1 cellular context compared by ENCODE assay signal in genomic region chr20:46132705-46133120, GRCh38.
TF ChIP-seq lines count a peak whose summit lies in the region.

No MANE protein-coding gene starts in this region.

TF ChIP-seq in HepG2, 621 proteins besides CTCF, POLR2A, EP300 and RAD21 (continued from another document and continues in another):
- TF ChIP-seq THAP9 (CRISPR knock-in tag; IDR thresholded peaks at IDR 0.05; ENCODE audit: borderline replicate concordance) (peak; percentile 41; the same call in 1 of the 2 replicates), ZNF33B (CRISPR knock-in tag; IDR thresholded peaks at IDR 0.05) (no peak), FOXP1 (IDR thresholded peaks at IDR 0.05) (no peak), FOXP1 (CRISPR knock-in tag; IDR thresholded peaks at IDR 0.05) (no peak), MZF1 (CRISPR knock-in tag; IDR thresholded peaks at IDR 0.05; ENCODE audit: borderline replicate concordance) (no peak), KMT2A (CRISPR knock-in tag; IDR thresholded peaks at IDR 0.05) (no peak), ZFP62 (CRISPR knock-in tag; IDR thresholded peaks at IDR 0.05) (no peak), CENPT (CRISPR knock-in tag; IDR thresholded peaks at IDR 0.05; ENCODE audit: low read depth) (no peak), ZNF841 (CRISPR knock-in tag; IDR thresholded peaks at IDR 0.05; ENCODE audit: borderline replicate concordance) (no peak), KLF13 (CRISPR knock-in tag; IDR thresholded peaks at IDR 0.05) (no peak), ZNF556 (CRISPR knock-in tag; IDR thresholded peaks at IDR 0.05; ENCODE audit: borderline replicate concordance) (no peak), CAMTA2 (CRISPR knock-in tag; IDR thresholded peaks at IDR 0.05; ENCODE audit: borderline replicate concordance) (no peak), ZHX1 (CRISPR knock-in tag; IDR thresholded peaks at IDR 0.05; ENCODE audit: low read depth) (no peak), FOXA1 (IDR thresholded peaks at IDR 0.05) (no peak), FOXA1 (CRISPR knock-in tag; IDR thresholded peaks at IDR 0.05) (no peak), SKIL (CRISPR knock-in tag; IDR thresholded peaks at IDR 0.05; ENCODE audit: borderline replicate concordance) (no peak), SP140L (CRISPR knock-in tag; IDR thresholded peaks at IDR 0.05; ENCODE audit: borderline replicate concordance) (no peak), YY1 (IDR thresholded peaks at IDR 0.05; ENCODE audit: insufficient read depth, insufficient replicate concordance, low read depth, low read length) (peak; percentile 31), SMYD3 (CRISPR knock-in tag; IDR thresholded peaks at IDR 0.05) (no peak), NR2F2 (IDR thresholded peaks at IDR 0.05; ENCODE audit: borderline replicate concordance, low read depth) (no peak), ZNF639 (CRISPR knock-in tag; conservative IDR thresholded peaks at IDR 0.05) (peak; percentile 54; the same call in 1 of the 2 replicates), HINFP (CRISPR knock-in tag; IDR thresholded peaks at IDR 0.05; ENCODE audit: low read depth) (0 out of 2 replicates have a peak, but pooled peaks have one; percentile 43), CHD4 (IDR thresholded peaks at IDR 0.05; ENCODE audit: borderline replicate concordance, low read length) (no peak), RERE (CRISPR knock-in tag; IDR thresholded peaks at IDR 0.05; ENCODE audit: low read depth) (no peak), POLR2AphosphoS5 (IDR thresholded peaks at IDR 0.05; ENCODE audit: low read depth, low read length) (no peak), JUNB (CRISPR knock-in tag; IDR thresholded peaks at IDR 0.05; ENCODE audit: borderline replicate concordance) (no peak), HDAC6 (IDR thresholded peaks at IDR 0.05; ENCODE audit: low read depth, low read length) (no peak), U2AF2 (IDR thresholded peaks at IDR 0.05; ENCODE audit: low read depth, low read length) (no peak), GABPB1 (CRISPR knock-in tag; IDR thresholded peaks at IDR 0.05) (peak; percentile 34; the same call in 1 of the 2 replicates), MYC (CRISPR knock-in tag; IDR thresholded peaks at IDR 0.05; ENCODE audit: borderline replicate concordance) (peak; percentile 42; the same call in 1 of the 2 replicates), ZNF879 (CRISPR knock-in tag; IDR thresholded peaks at IDR 0.05) (no peak), TEF (CRISPR knock-in tag; IDR thresholded peaks at IDR 0.05) (no peak), KMT2B (CRISPR knock-in tag; IDR thresholded peaks at IDR 0.05) (0 out of 2 replicates have a peak, but pooled peaks have one; percentile 42), POLR2G (IDR thresholded peaks at IDR 0.05; ENCODE audit: low read depth, low read length) (no peak), ZNF687 (CRISPR knock-in tag; IDR thresholded peaks at IDR 0.05) (peak; percentile 47), ZSCAN22 (CRISPR knock-in tag; IDR thresholded peaks at IDR 0.05) (no peak), PPARG (CRISPR knock-in tag; conservative IDR thresholded peaks at IDR 0.05) (no peak), ZNF335 (CRISPR knock-in tag; IDR thresholded peaks at IDR 0.05) (no peak), DPF2 (CRISPR knock-in tag; IDR thresholded peaks at IDR 0.05; ENCODE audit: borderline replicate concordance, low read depth) (no peak)
